26 cellular contexts compared by ENCODE assay signal in the genomic region with DNA sequence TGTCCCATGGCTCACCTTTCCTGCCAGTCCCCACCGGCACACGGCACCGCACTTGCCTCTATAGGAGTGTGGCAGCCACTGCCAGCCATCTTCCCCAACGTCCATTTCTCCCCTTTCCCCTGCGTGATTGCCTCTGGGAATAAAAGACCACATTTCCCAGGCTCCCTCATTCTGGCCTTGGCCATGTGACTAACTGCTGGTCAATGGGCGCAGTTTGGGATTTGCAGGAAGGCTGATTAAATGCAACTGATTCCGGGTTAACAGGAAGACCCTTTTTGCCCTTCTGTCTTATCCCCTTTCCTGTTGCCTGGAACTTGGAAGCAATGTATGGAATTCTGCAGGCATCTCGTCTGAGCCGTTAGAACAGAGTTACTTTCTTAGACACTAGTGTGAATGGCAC. TPM values are rescaled to one million over a fixed set of nuclear protein-coding genes. Genes with fewer than 3 reads are reported as not detected.
"Had no signal": no experiment of that assay in that cellular context is flagged by ENCODE, and none has a peak within 500 bp of the region (broad histone marks: within the 10 kb centered on the region; RNA-seq: fewer than 3 reads in every experiment).

No MANE protein-coding gene starts in this region.

- H3K4me1 ChIP-seq: foreskin keratinocyte had no signal

- H3K36me3 ChIP-seq: left lung, thyroid gland had no signal

- ATAC-seq: activated T-cell treated with anti-CD3 and anti-CD28 coated beads, Interleukin-2, amount 50 U/mL, for 4 hours; foreskin keratinocyte; left lung; naive thymus-derived CD4-positive, alpha-beta T cell; T-cell had no signal

- H3K27ac Mint-ChIP-seq: activated T-helper 2 cell treated with anti-CD3 and anti-CD28 coated beads, Interferon-gamma antibody, Interleukin-2, Interleukin-4, amounts not matched to agents 10 μg/mL and 5 μg/mL and 100 μg/mL, durations not matched to agents 14 hours and 24 hours and 36 hours; progenitor cell of endocrine pancreas; stimulated activated naive CD8-positive, alpha-beta T cell treated with anti-CD3 and anti-CD28 coated beads, Interleukin-15, Interleukin-2, amounts not matched to agents 100 ng/mL and 50 ng/mL, for 24 hours; T-cell had no signal

- H3K36me3 Mint-ChIP-seq: naive thymus-derived CD4-positive, alpha-beta T cell; T-cell had no signal

- H3K4me3 Mint-ChIP-seq: activated T-cell treated with anti-CD3 and anti-CD28 coated beads, Interleukin-2, amount 50 U/mL, for 4 hours; stimulated activated naive CD8-positive, alpha-beta T cell treated with anti-CD3 and anti-CD28 coated beads, Interleukin-15, Interleukin-2, amounts not matched to agents 100 ng/mL and 50 ng/mL, for 24 hours had no signal

- H3K27ac ChIP-seq: foreskin keratinocyte, left lung, thyroid gland had no signal

- FAIRE-seq: TTC549 had no signal

- H3K27me3 ChIP-seq: thyroid gland had no signal

- H3K9me3 Mint-ChIP-seq: activated T-cell treated with anti-CD3 and anti-CD28 coated beads, Interleukin-2, amount 50 U/mL, for 4 hours; activated T-helper 2 cell treated with anti-CD3 and anti-CD28 coated beads, Interferon-gamma antibody, Interleukin-2, Interleukin-4, amounts not matched to agents 10 μg/mL and 5 μg/mL and 100 μg/mL, durations not matched to agents 14 hours and 24 hours and 36 hours; naive thymus-derived CD4-positive, alpha-beta T cell; stimulated activated naive CD8-positive, alpha-beta T cell treated with anti-CD3 and anti-CD28 coated beads, Interleukin-15, Interleukin-2, amounts not matched to agents 100 ng/mL and 50 ng/mL, for 24 hours; T-cell had no signal

- H3K4me3 ChIP-seq: left lung, lung, thyroid gland had no signal

- H3K9me3 ChIP-seq: left lung, thyroid gland had no signal

- DNase-seq: activated CD8-positive, alpha-beta memory T cell treated with anti-CD3 and anti-CD28 coated beads, Interleukin-2, amount 50 U/mL, for 48 hours; activated naive CD4-positive, alpha-beta T cell; activated T-cell treated with anti-CD3 and anti-CD28 coated beads, Interleukin-2, amount 50 U/mL, for 4 hours; aorta; central memory CD4-positive, alpha-beta T cell; dermis blood vessel endothelial cell; effector CD8-positive, alpha-beta T cell; foreskin keratinocyte; kidney glomerular epithelial cell; left lung; naive thymus-derived CD4-positive, alpha-beta T cell; retina; stimulated activated CD4-positive, alpha-beta T cell treated with anti-CD3 and anti-CD28 coated beads, Interleukin-4, amount 100 ng/mL, for 24 hours; substantia nigra; T-cell; thyroid gland had no signal

RNA-seq across cellular contexts. Expression of a gene that starts 3.0 kb away (rescaled TPM):
- total RNA-seq: activated CD8-positive, alpha-beta memory T cell treated with anti-CD3 and anti-CD28 coated beads for 36 hours; activated T-cell treated with anti-CD3 and anti-CD28 coated beads, Interleukin-2, amount 50 U/mL, for 4 hours; activated T-helper 2 cell treated with anti-CD3 and anti-CD28 coated beads, Interferon-gamma antibody, Interleukin-2, Interleukin-4, amounts not matched to agents 10 μg/mL and 5 μg/mL and 100 μg/mL, durations not matched to agents 14 hours and 24 hours and 36 hours; aorta; foreskin keratinocyte; glomerular endothelial cell; left lung; naive thymus-derived CD4-positive, alpha-beta T cell; osteocyte; urinary bladder had no signal
- polyA plus RNA-seq: aorta; esophagus; foreskin keratinocyte; lung; naive thymus-derived CD4-positive, alpha-beta T cell; urinary bladder had no signal

RNA-seq across cellular contexts. Expression of a gene that starts 8.6 kb away (rescaled TPM):
- total RNA-seq: activated CD8-positive, alpha-beta memory T cell treated with anti-CD3 and anti-CD28 coated beads for 36 hours; activated T-cell treated with anti-CD3 and anti-CD28 coated beads, Interleukin-2, amount 50 U/mL, for 4 hours; activated T-helper 2 cell treated with anti-CD3 and anti-CD28 coated beads, Interferon-gamma antibody, Interleukin-2, Interleukin-4, amounts not matched to agents 10 μg/mL and 5 μg/mL and 100 μg/mL, durations not matched to agents 14 hours and 24 hours and 36 hours; foreskin keratinocyte; glomerular endothelial cell; left lung; lung; naive thymus-derived CD4-positive, alpha-beta T cell; osteocyte; T-cell; urinary bladder had no signal
- polyA plus RNA-seq: aorta; foreskin keratinocyte; naive thymus-derived CD4-positive, alpha-beta T cell had no signal

RNA-seq across cellular contexts. Expression of a gene that starts 32.7 kb away (rescaled TPM):
- total RNA-seq: activated T-cell treated with anti-CD3 and anti-CD28 coated beads, Interleukin-2, amount 50 U/mL, for 4 hours; osteocyte had no signal
- polyA plus RNA-seq: aorta; naive thymus-derived CD4-positive, alpha-beta T cell had no signal
